ENCODE assay signal across 1 cellular context in genomic region chr6:1629316-1629715, GRCh38.
TF ChIP-seq lines count a peak whose summit lies in the region.

No MANE protein-coding gene starts in this region.

TF ChIP-seq in HEK293, 187 proteins besides CTCF, POLR2A, EP300 and RAD21 (continued from another document):
- TF ChIP-seq ZNF600 (tag by site-specific recombination; IDR thresholded peaks at IDR 0.05) = peak; percentile 33; the same call in 1 of the 2 replicates
- TF ChIP-seq ZNF449 (tag by site-specific recombination; IDR thresholded peaks at IDR 0.05) = no peak
- peak; percentile 79 for TF ChIP-seq OSR2 (tag by site-specific recombination; IDR thresholded peaks at IDR 0.05)
- TF ChIP-seq, protein P1, sequence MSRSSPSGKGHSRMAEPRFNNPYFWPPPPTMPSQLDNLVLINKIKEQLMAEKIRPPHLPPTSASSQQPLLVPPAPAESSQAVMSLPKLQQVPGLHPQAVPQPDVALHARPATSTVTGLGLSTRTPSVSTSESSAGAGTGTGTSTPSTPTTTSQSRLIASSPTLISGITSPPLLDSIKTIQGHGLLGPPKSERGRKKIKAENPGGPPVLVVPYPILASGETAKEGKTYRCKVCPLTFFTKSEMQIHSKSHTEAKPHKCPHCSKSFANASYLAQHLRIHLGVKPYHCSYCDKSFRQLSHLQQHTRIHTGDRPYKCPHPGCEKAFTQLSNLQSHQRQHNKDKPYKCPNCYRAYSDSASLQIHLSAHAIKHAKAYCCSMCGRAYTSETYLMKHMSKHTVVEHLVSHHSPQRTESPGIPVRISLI (tag by site-specific recombination; IDR thresholded peaks at IDR 0.05) = no peak
- no peak for TF ChIP-seq ZNF768 (tag by site-specific recombination; IDR thresholded peaks at IDR 0.05)
- peak; percentile 84; the same call in 1 of the 2 replicates for TF ChIP-seq TRIM28 (IDR thresholded peaks at IDR 0.05; ENCODE audit: borderline replicate concordance, low read length)
